ENCODE assay signal across 8 cellular contexts in the genomic region with DNA sequence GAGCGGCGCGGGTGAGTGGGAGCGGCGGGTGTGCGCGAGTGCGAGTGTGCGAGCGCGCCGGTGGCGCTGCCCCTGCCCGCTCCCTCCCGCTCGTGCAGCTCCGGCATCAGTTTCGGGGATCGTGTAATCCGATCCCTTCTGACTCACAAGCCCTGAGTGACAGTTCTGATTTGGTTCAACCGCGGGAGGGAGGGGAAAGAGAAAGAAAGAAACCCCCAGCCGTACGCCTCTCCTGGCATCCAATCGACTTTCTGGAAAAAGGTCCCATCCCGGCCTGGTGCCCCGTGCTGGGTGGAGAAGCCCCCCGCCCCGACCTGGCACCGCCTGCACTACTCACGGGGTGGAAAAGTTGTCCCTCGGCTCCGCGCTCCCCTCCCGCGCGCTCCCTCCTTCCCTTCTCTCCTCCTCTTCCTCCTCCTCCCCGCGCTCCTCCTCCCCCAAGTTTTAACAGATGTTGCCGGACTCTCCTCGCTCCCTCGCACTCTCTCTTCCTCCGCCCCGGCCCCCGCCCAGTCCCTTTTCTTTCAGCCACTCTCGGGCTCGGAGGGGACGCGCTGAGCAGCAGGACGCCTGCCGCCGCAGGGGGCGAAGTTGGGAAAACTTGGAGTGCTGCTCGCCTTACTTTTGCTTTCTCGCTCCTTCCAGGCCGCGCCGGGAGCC. TPM values are rescaled to one million over a fixed set of nuclear protein-coding genes. Genes with fewer than 3 reads are reported as not detected.
A peak's percentile ranks its signal among the peaks of the same experiment; 100 is the strongest.
DNase-seq lines count a peak whose midpoint lies in the region; ATAC-seq and TF ChIP-seq lines count a peak whose summit lies in the region.

A gene (minus strand): TSS at position 48 of the 660 bp plus-strand sequence. CDS start 13,956 bp downstream, outside the sequence.

- H3K36me3 ChIP-seq in HAP-1 (replicated peaks) (no peaks in the 10 kb centered on the region), ascending aorta (no peaks in the 10 kb centered on the region), right atrium auricular region (no peaks in the 10 kb centered on the region)

- in situ Hi-C loops in HAP-1 (cut with MboI; ENCODE audit: low sequenced_read_pairs) = no loop called here

- peak within 1 kb of the TSS; percentile 90 to 98 for H3K27ac ChIP-seq in ascending aorta
- peak within 1 kb of the TSS; percentile 88 to 91 for H3K27ac ChIP-seq in right atrium auricular region

- peak within 1 kb of the TSS; percentile 64 for H3K4me3 ChIP-seq in HAP-1
- no peak within 1 kb of the TSS for H3K4me3 ChIP-seq in NB4 (ENCODE audit: low read depth, low read length)
- peak within 1 kb of the TSS; percentile 77 to 85 for H3K4me3 ChIP-seq in ascending aorta
- peak within 1 kb of the TSS; percentile 63 to 69 for H3K4me3 ChIP-seq in right atrium auricular region

- no peaks in the 10 kb centered on the region for H3K9me3 ChIP-seq in HAP-1
- H3K9me3 ChIP-seq in ascending aorta = no peaks in the 10 kb centered on the region
- H3K9me3 ChIP-seq in right atrium auricular region = no peaks in the 10 kb centered on the region

- no peaks in the 10 kb centered on the region for H3K27me3 ChIP-seq in HAP-1 (ENCODE audit: low read depth)
- no peaks in the 10 kb centered on the region for H3K27me3 ChIP-seq in ascending aorta
- no peaks in the 10 kb centered on the region for H3K27me3 ChIP-seq in right atrium auricular region

- no peak for TF ChIP-seq POLR2A in NB4 (IDR thresholded peaks at IDR 0.05; ENCODE audit: extremely low read depth, insufficient read length)

- DNase-seq in activated CD4-positive, CD25-positive, alpha-beta regulatory T cell (lab: John Stamatoyannopoulos, UW) = no peak
- DNase-seq in HAP-1 (ENCODE audit: low spot score in 2 of 2) (peak; percentile 88 to 93), NB4 (ENCODE audit: low read depth) (peak; percentile 29), ascending aorta (ENCODE audit: low spot score in 2 of 2) (peak; percentile 44 to 93), right atrium auricular region (ENCODE audit: low spot score) (peak; percentile 77), posterior cingulate gyrus (peak; percentile 18 to 89 (median 34)), NCI-H1694 treated with DMSO at 0.1 percent for 48 hours (lab: John Stamatoyannopoulos, UW) (no peak)

- TF ChIP-seq CTCF in NB4 (IDR thresholded peaks at IDR 0.05; ENCODE audit: low read depth, low read length) = no peak
- TF ChIP-seq CTCF in ascending aorta (IDR thresholded peaks at IDR 0.05) = peak; percentile 9 to 35 (median 21)
- peak in 1 of 2 donors; percentile 29 for TF ChIP-seq CTCF in right atrium auricular region (IDR thresholded peaks at IDR 0.05)

- intact Hi-C loops in ascending aorta (cut with DNase I) = loop anchor here (1.0 to 10.0 kb wide), 6 partner anchors 26 to 1638 kb away; a partner anchor contains a TSS
- intact Hi-C loops in posterior cingulate gyrus (cut with DNase I) = no loop called here

- peaks cover 54% of the 10 kb centered on the region for H3K4me1 ChIP-seq in HAP-1
- H3K4me1 ChIP-seq in ascending aorta = peaks cover 0 to 4% of the 10 kb centered on the region in 2 donors
- peaks cover 0 to 8% of the 10 kb centered on the region in 2 donors for H3K4me1 ChIP-seq in right atrium auricular region

- ATAC-seq in activated CD4-positive, CD25-positive, alpha-beta regulatory T cell treated with anti-CD3 and anti-CD28 coated beads, Interleukin-2, amount 50 U/mL, for 24 hours = peak; percentile 46 to 56

RNA-seq across cellular contexts. Expression of the gene that starts here (rescaled TPM):
- total RNA-seq in ascending aorta (2.2 TPM), right atrium auricular region (1 to 10 TPM; 1.5 to 2.0 TPM)

Comparison
In these comparisons a context has a peak if more than half of its experiments do, and no peak if none do; other contexts are left out.
1. DNase-seq: peak in HAP-1 (2 of 2), NB4 (single experiment), ascending aorta (2 of 2), right atrium auricular region (single experiment) and posterior cingulate gyrus (10 of 10); none in activated CD4-positive, CD25-positive, alpha-beta regulatory T cell (0 of 4) and NCI-H1694 treated with DMSO at 0.1 percent for 48 hours (single experiment).